Comparison of ENCODE assay signal across 15 cellular contexts in genomic region chr1:101260531-101260930, GRCh38. TPM values are rescaled to one million over a fixed set of nuclear protein-coding genes. Genes with fewer than 3 reads are reported as not detected.
DNase-seq lines count a peak whose midpoint lies in the region; ATAC-seq and TF ChIP-seq lines count a peak whose summit lies in the region.
"Had no signal": no experiment of that assay in that cellular context is flagged by ENCODE, and none has a peak within 500 bp of the region (broad histone marks: within the 10 kb centered on the region; RNA-seq: fewer than 3 reads in every experiment).

No MANE protein-coding gene starts in this region.

- no peaks in the 10 kb centered on the region for H3K9me3 Mint-ChIP-seq in CD14-positive monocyte
- H3K9me3 Mint-ChIP-seq in mesothelial cell of epicardium = peaks cover 3% of the 10 kb centered on the region
- H3K9me3 Mint-ChIP-seq: memory B cell had no signal

- H3K4me1 Mint-ChIP-seq in CD14-positive monocyte = peaks cover 75% of the 10 kb centered on the region
- peaks cover 54% of the 10 kb centered on the region for H3K4me1 Mint-ChIP-seq in mesothelial cell of epicardium

- no peaks in the 10 kb centered on the region for H3K27me3 ChIP-seq in Loucy (ENCODE audit: insufficient read depth, low read length, poor library complexity, severe bottlenecking)
- H3K27me3 ChIP-seq: BLaER1 had no signal

- no peaks in the 10 kb centered on the region for H3K36me3 ChIP-seq in Loucy (ENCODE audit: insufficient read depth, low read length)
- H3K36me3 ChIP-seq: BLaER1 had no signal

- ATAC-seq in HG03025 (IDR thresholded peaks at IDR 0.05; ENCODE audit: low FRiP score, unreplicated experiment) (no peak), HG03139 (IDR thresholded peaks at IDR 0.05; ENCODE audit: unreplicated experiment) (no peak)
- ATAC-seq: HCT116 had no signal

- no peaks in the 10 kb centered on the region for H3K79me2 ChIP-seq in Loucy (ENCODE audit: insufficient read depth, low read length)
- H3K79me2 ChIP-seq: parathyroid adenoma had no signal

- H3K27me3 Mint-ChIP-seq in CD14-positive monocyte (ENCODE audit: low read depth in 3 of 3) = peaks cover 0 to 2% (median 0%) of the 10 kb centered on the region in 3 donors
- no peaks in the 10 kb centered on the region for H3K27me3 Mint-ChIP-seq in mesothelial cell of epicardium (ENCODE audit: low read depth)
- H3K27me3 Mint-ChIP-seq: memory B cell had no signal

- H3K9me2 ChIP-seq in Loucy (replicated peaks; ENCODE audit: low read depth, low read length) = no peaks in the 10 kb centered on the region

- peak overlapping the region; percentile 19 for H3K4me2 ChIP-seq in Loucy (ENCODE audit: low read depth, low read length, poor library complexity, severe bottlenecking)

- H3K4me3 Mint-ChIP-seq in CD14-positive monocyte (peak overlapping the region in 1 of 2 donors; percentile 47), mesothelial cell of epicardium (no peak overlapping the region)
- H3K4me3 Mint-ChIP-seq: memory B cell had no signal

- H3K4me1 ChIP-seq in Loucy (ENCODE audit: insufficient read depth, low read length, poor library complexity, severe bottlenecking) = peaks cover 70% of the 10 kb centered on the region
- H3K4me1 ChIP-seq: parathyroid adenoma had no signal

- H3K9ac ChIP-seq in Loucy (ENCODE audit: low read depth, low read length, poor library complexity, severe bottlenecking) = no peak overlapping the region
- H3K9ac ChIP-seq: BLaER1, parathyroid adenoma had no signal

- intact Hi-C loops in CD14-positive monocyte (cut with micrococcal nuclease) = no loop called here

- in situ Hi-C loops in ACHN (cut with HindIII; ENCODE audit: low pct_ligation_motif_present, low pct_unique_long_range_greater_than_20kb, low sequenced_read_pairs) = no loop called here

- no peak overlapping the region for H2AFZ ChIP-seq in Loucy (ENCODE audit: low read length)
- H2AFZ ChIP-seq: parathyroid adenoma had no signal

- H3K4me3 ChIP-seq in Loucy (ENCODE audit: low read length, poor library complexity, severe bottlenecking) = no peak overlapping the region
- H3K4me3 ChIP-seq: BLaER1 had no signal

- DNase-seq in CD14-positive monocyte (ENCODE audit: low spot score) (no peak), amniotic epithelial cell (ENCODE audit: low read depth) (peak; percentile 40), mesothelial cell of epicardium (ENCODE audit: low spot score in 2 of 2, unreplicated experiment in 2 of 2) (no peak), LoVo (ENCODE audit: low spot score) (no peak), ACHN (no peak)
- DNase-seq: NCI-H1417, NCI-H748 treated with DMSO at 0.1 percent for 48 hours, SHP77 treated with DMSO at 0.1 percent for 48 hours had no signal

- H3K9me3 ChIP-seq in Loucy (ENCODE audit: insufficient read depth, low read depth, low read length) = no peaks in the 10 kb centered on the region
- H3K9me3 ChIP-seq: BLaER1 had no signal

- peaks cover 27% of the 10 kb centered on the region for H3F3A ChIP-seq in Loucy (ENCODE audit: low read depth)

- H3K36me3 Mint-ChIP-seq in CD14-positive monocyte (no peaks in the 10 kb centered on the region), mesothelial cell of epicardium (no peaks in the 10 kb centered on the region)
- H3K36me3 Mint-ChIP-seq: memory B cell had no signal

- H4K20me1 ChIP-seq in Loucy (ENCODE audit: insufficient read depth, low read length, poor library complexity, severe bottlenecking) = no peaks in the 10 kb centered on the region
- H4K20me1 ChIP-seq: BLaER1 had no signal

- peak overlapping the region; percentile 91 to 99 (median 94) for H3K27ac Mint-ChIP-seq in CD14-positive monocyte
- peak overlapping the region; percentile 10 for H3K27ac Mint-ChIP-seq in mesothelial cell of epicardium
- H3K27ac Mint-ChIP-seq: memory B cell had no signal

- TF ChIP-seq CTCF in CD14-positive monocyte (IDR thresholded peaks at IDR 0.05) (no peak), Loucy (conservative IDR thresholded peaks at IDR 0.05; ENCODE audit: low read length) (no peak), mesothelial cell of epicardium (IDR thresholded peaks at IDR 0.05; ENCODE audit: unreplicated experiment) (no peak)

RNA-seq across cellular contexts. Expression of gene S1PR1, which starts 23.7 kb away (rescaled TPM):
- under 1 TPM; 0.43 to 0.64 TPM for polyA plus RNA-seq in CD14-positive monocyte
- total RNA-seq in mesothelial cell of epicardium = 21.5 to 25.5 TPM (median 23.5 TPM) in 3 replicates
